ENCODE assay signal across 14 cellular contexts in the genomic region with DNA sequence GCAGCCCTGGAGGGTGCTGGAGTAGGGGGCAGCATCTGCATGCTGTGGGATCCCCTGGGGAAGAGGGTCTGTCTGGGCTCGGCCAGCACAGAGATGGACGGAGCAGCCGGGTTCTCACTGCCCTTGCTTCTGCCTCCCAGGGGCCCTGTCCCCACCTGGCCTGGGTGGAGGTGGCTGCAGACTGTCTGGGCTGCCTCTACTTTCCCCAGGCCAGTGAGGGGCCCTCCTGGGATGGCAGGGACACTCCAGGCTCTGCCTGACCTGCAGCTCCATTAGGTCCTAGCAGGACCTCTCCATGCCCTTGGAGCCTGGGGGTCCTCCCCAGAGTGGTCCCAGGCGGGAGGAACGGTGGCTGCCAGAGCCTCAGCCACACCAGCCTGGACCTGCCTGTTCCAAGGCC.
A peak's percentile ranks its signal among the peaks of the same experiment; 100 is the strongest.
DNase-seq lines count a peak whose midpoint lies in the region; ATAC-seq and TF ChIP-seq lines count a peak whose summit lies in the region.
"Had no signal": no experiment of that assay in that cellular context is flagged by ENCODE, and none has a peak within 500 bp of the region (broad histone marks: within the 10 kb centered on the region; RNA-seq: fewer than 3 reads in every experiment).

No MANE protein-coding gene starts in this region.

- H3K27ac Mint-ChIP-seq in activated CD8-positive, alpha-beta T cell treated with anti-CD3 and anti-CD28 coated beads, Interleukin-2, amount 10 ng/mL, durations not matched to agents 7 days and 5 days, result no peak overlapping the region

- H3K36me3 Mint-ChIP-seq in activated CD8-positive, alpha-beta T cell treated with anti-CD3 and anti-CD28 coated beads, Interleukin-2, amount 10 ng/mL, durations not matched to agents 7 days and 5 days (ENCODE audit: low read depth), result no peaks in the 10 kb centered on the region

- CTCF ChIA-PET in activated CD8-positive, alpha-beta T cell treated with anti-CD3 and anti-CD28 coated beads, Interleukin-2, amount 10 ng/mL, durations not matched to agents 7 days and 5 days (lab: Charles Lee), result interaction anchor here (2.6 to 2.7 kb wide), 2 partner anchors 91 to 174 kb away, joined by 11 to 18 read pairs; no protein-coding TSS in a partner anchor

- peaks cover 2% of the 10 kb centered on the region for H3K4me1 Mint-ChIP-seq in activated CD8-positive, alpha-beta T cell treated with anti-CD3 and anti-CD28 coated beads, Interleukin-2, amount 10 ng/mL, durations not matched to agents 7 days and 5 days (ENCODE audit: low read depth)

- H3K4me3 Mint-ChIP-seq in activated CD8-positive, alpha-beta T cell treated with anti-CD3 and anti-CD28 coated beads, Interleukin-2, amount 10 ng/mL, durations not matched to agents 7 days and 5 days, result no peak overlapping the region

- H4K20me1 ChIP-seq in BLaER1, result peaks cover 36% of the 10 kb centered on the region; the same call in 1 of the 2 replicates

- H3K36me3 ChIP-seq in BLaER1, result no peaks in the 10 kb centered on the region
- no peaks in the 10 kb centered on the region for H3K36me3 ChIP-seq in H7 (replicated peaks; ENCODE audit: control insufficient read depth, insufficient read depth, low read length)
- no peaks in the 10 kb centered on the region for H3K36me3 ChIP-seq in psoas muscle (ENCODE audit: insufficient read depth in 1 of 2, low read depth in 1 of 2)
- H3K36me3 ChIP-seq in brain microvascular endothelial cell (replicated peaks), result no peaks in the 10 kb centered on the region

- POLR2A ChIA-PET in activated CD8-positive, alpha-beta T cell treated with anti-CD3 and anti-CD28 coated beads, Interleukin-2, amount 10 ng/mL, durations not matched to agents 7 days and 5 days (lab: Charles Lee), result no interaction called here

- H3K4me3 ChIP-seq in BLaER1 (no peak overlapping the region), H7 (ENCODE audit: insufficient read depth, low read depth, low read length) (no peak overlapping the region), right cardiac atrium (ENCODE audit: low read length) (no peak overlapping the region), psoas muscle (no peak overlapping the region), brain microvascular endothelial cell (ENCODE audit: low read depth, low read length) (no peak overlapping the region)

- no peak for ATAC-seq in right cardiac atrium
- ATAC-seq in psoas muscle, result no peak
- ATAC-seq in activated CD8-positive, alpha-beta T cell treated with anti-CD3 and anti-CD28 coated beads, Interleukin-2, amount 10 ng/mL, durations not matched to agents 7 days and 5 days, result no peak
- ATAC-seq: Panc1 had no signal

- peak overlapping the region; percentile 89 for H3K4me2 ChIP-seq in BLaER1

- no peak for TF ChIP-seq CTCF in psoas muscle (IDR thresholded peaks at IDR 0.05)
- TF ChIP-seq CTCF in brain microvascular endothelial cell (IDR thresholded peaks at IDR 0.05; ENCODE audit: low read depth, low read length, missing control alignments), result no peak

- no peaks in the 10 kb centered on the region for H3K9me3 ChIP-seq in BLaER1
- H3K9me3 ChIP-seq in right cardiac atrium (ENCODE audit: control insufficient read depth, low read length), result no peaks in the 10 kb centered on the region
- H3K9me3 ChIP-seq in psoas muscle, result no peaks in the 10 kb centered on the region

- H3K27ac ChIP-seq in BLaER1 (no peak overlapping the region), right cardiac atrium (ENCODE audit: low read length) (no peak overlapping the region), psoas muscle (no peak overlapping the region), brain microvascular endothelial cell (no peak overlapping the region)

- H3K9ac ChIP-seq in BLaER1, result no peak overlapping the region

- H3K4me1 ChIP-seq in BLaER1 (peaks cover 60% of the 10 kb centered on the region), right cardiac atrium (ENCODE audit: control insufficient read depth, insufficient read depth, low read length) (peaks cover 14% of the 10 kb centered on the region), psoas muscle (peaks cover 23% of the 10 kb centered on the region)

- no peaks in the 10 kb centered on the region for H3K27me3 Mint-ChIP-seq in activated CD8-positive, alpha-beta T cell treated with anti-CD3 and anti-CD28 coated beads, Interleukin-2, amount 10 ng/mL, durations not matched to agents 7 days and 5 days (ENCODE audit: low read depth)

- WGBS in right cardiac atrium, result 94% methylated on average over 5 of the region's 5 CpGs
- 93 to 98% (median 98%) methylated on average over 5 of the region's 5 CpGs for WGBS in psoas muscle, 3 donors

- 0 out of 2 replicates have a peak, but pooled peaks cover 4% of the 10 kb centered on the region for H3K27me3 ChIP-seq in BLaER1
- H3K27me3 ChIP-seq in H7 (ENCODE audit: control insufficient read depth, insufficient read depth, low read length), result no peaks in the 10 kb centered on the region
- no peaks in the 10 kb centered on the region for H3K27me3 ChIP-seq in right cardiac atrium (ENCODE audit: control insufficient read depth, insufficient read depth)
- H3K27me3 ChIP-seq in psoas muscle (ENCODE audit: insufficient read depth in 3 of 3, low read length in 2 of 3), result peaks cover 0 to 4% (median 0%) of the 10 kb centered on the region in 3 donors
- H3K27me3 ChIP-seq in brain microvascular endothelial cell (replicated peaks), result no peaks in the 10 kb centered on the region

- in situ Hi-C loops in brain microvascular endothelial cell (cut with HindIII; ENCODE audit: low pct_ligation_motif_present, low sequenced_read_pairs), result loop anchor here (10.0 kb wide), 1 partner anchor 164 kb away; no protein-coding TSS in a partner anchor

- no peaks in the 10 kb centered on the region for H3K9me3 Mint-ChIP-seq in activated CD8-positive, alpha-beta T cell treated with anti-CD3 and anti-CD28 coated beads, Interleukin-2, amount 10 ng/mL, durations not matched to agents 7 days and 5 days (ENCODE audit: insufficient read depth)

- DNase-seq in H7 (peak; percentile 52), right cardiac atrium (peak in 2 of 3 donors; percentile 10 to 30), psoas muscle (peak; percentile 8 to 41), brain microvascular endothelial cell (no peak), germinal center (ENCODE audit: low spot score) (no peak)
- DNase-seq in activated CD8-positive, alpha-beta T cell treated with anti-CD3 and anti-CD28 coated beads, Interleukin-2, amount 10 ng/mL, durations not matched to agents 7 days and 5 days, result no peak
- DNase-seq: KG1, NCI-H1092 treated with DMSO at 0.1 percent for 48 hours, NCI-H1694, NCI-H2171, NCI-H510A, SIG-M5 had no signal

- intact Hi-C loops in right cardiac atrium (cut with DNase I), result loop anchor here in 2 of 4 donors (5.0 to 10.0 kb wide), 2 partner anchors 74 to 77 kb away; partner anchors contain the start of gene INPP5A (in 2 of the 2)
- intact Hi-C loops in psoas muscle (cut with DNase I), result no loop called here

Comparison
In these comparisons a context has a peak if more than half of its experiments do, and no peak if none do; other contexts are left out.
1. DNase-seq: peak in H7 (single experiment), right cardiac atrium (2 of 3) and psoas muscle (2 of 2); none in brain microvascular endothelial cell (single experiment), germinal center (single experiment) and activated CD8-positive, alpha-beta T cell treated with anti-CD3 and anti-CD28 coated beads, Interleukin-2, amount 10 ng/mL, durations not matched to agents 7 days and 5 days (single experiment).